ENCODE assay signal across 29 cellular contexts in the genomic region with DNA sequence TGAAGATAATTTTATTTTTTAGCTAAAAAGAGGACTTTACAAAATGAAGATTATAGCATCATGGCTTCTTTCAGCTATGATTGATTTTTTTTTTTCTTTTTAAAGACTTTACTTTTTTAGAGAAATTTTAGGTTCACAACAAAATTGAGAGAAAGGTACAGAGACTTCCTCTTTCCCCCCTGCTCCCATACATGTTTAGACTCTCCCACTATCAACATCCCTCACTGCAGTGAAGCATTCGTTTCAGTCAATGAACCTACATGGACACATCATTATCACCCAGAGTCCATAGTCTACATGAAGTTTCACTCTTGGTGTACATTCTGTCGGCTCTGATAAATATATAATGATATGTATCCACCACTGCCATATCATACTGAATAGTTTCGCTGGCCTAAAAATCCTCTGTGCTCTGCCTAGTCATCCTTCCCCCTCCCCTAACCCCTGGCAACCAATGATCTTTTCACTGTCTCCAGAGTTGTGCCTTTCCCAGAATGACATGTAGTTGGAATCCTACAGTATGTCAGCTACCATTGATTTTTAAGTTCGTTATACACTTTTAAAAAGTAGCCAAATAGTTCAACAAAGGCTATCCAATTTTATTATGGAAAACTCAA.
"Had no signal": no experiment of that assay in that cellular context is flagged by ENCODE, and none has a peak within 500 bp of the region (broad histone marks: within the 10 kb centered on the region; RNA-seq: fewer than 3 reads in every experiment).

No MANE protein-coding gene starts in this region.

- ATAC-seq: activated CD4-positive, alpha-beta T cell treated with anti-CD3 and anti-CD28 coated beads for 36 hours; activated CD8-positive, alpha-beta memory T cell treated with anti-CD3 and anti-CD28 coated beads, Interleukin-2, amount 10 ng/mL, durations not matched to agents 7 days and 5 days; activated CD8-positive, alpha-beta T cell treated with anti-CD3 and anti-CD28 coated beads, Interleukin-2, amount 10 ng/mL, durations not matched to agents 7 days and 5 days; activated naive CD8-positive, alpha-beta T cell treated with anti-CD3 and anti-CD28 coated beads, Interleukin-2, amount 50 U/mL, for 24 hours; body of pancreas; effector memory CD8-positive, alpha-beta T cell; gastroesophageal sphincter; heart right ventricle had no signal

- FAIRE-seq: colon had no signal

- DNase-seq: activated CD4-positive, alpha-beta memory T cell treated with anti-CD3 and anti-CD28 coated beads for 36 hours; activated CD4-positive, alpha-beta T cell treated with anti-CD3 and anti-CD28 coated beads for 36 hours; activated CD4-positive, alpha-beta T cell treated with anti-CD3 and anti-CD28 coated beads, Interleukin-2, amount 10 ng/mL, durations not matched to agents 24 days and 14 days; activated CD4-positive, CD25-positive, alpha-beta regulatory T cell; activated CD4-positive, CD25-positive, alpha-beta regulatory T cell treated with anti-CD3 and anti-CD28 coated beads, Interleukin-2, amount 50 U/mL, for 72 hours; activated CD8-positive, alpha-beta memory T cell treated with anti-CD3 and anti-CD28 coated beads, Interleukin-2, amount 10 ng/mL, durations not matched to agents 7 days and 5 days; activated CD8-positive, alpha-beta memory T cell treated with anti-CD3 and anti-CD28 coated beads, Interleukin-2, amount 50 U/mL, for 4 hours; activated CD8-positive, alpha-beta T cell treated with anti-CD3 and anti-CD28 coated beads, Interleukin-2, amount 10 ng/mL, durations not matched to agents 7 days and 5 days; activated effector memory CD4-positive, alpha-beta T cell treated with anti-CD3 and anti-CD28 coated beads, Interleukin-2, amount 50 U/mL, for 16 hours; activated naive CD4-positive, alpha-beta T cell treated with anti-CD3 and anti-CD28 coated beads for 36 hours; activated naive CD8-positive, alpha-beta T cell treated with anti-CD3 and anti-CD28 coated beads for 36 hours; activated naive CD8-positive, alpha-beta T cell treated with anti-CD3 and anti-CD28 coated beads, Interleukin-2, amount 50 U/mL, for 24 hours; activated T-cell treated with anti-CD3 and anti-CD28 coated beads, Interleukin-2, amount 50 U/mL, for 1 hour; activated T-cell treated with anti-CD3 and anti-CD28 coated beads, Interleukin-2, amount 50 U/mL, for 48 hours; adrenal gland; amygdala; aorta; body of pancreas; caudate nucleus; cortex of kidney; dermis blood vessel endothelial cell; effector CD4-positive, alpha-beta T cell; effector memory CD8-positive, alpha-beta T cell; esophagus squamous epithelium; foreskin melanocyte; heart right ventricle; T-helper 2 cell had no signal
